26 cellular contexts compared by ENCODE assay signal in genomic region chr11:17633279-17633986, GRCh38.
"Had no signal": no experiment of that assay in that cellular context is flagged by ENCODE, and none has a peak within 500 bp of the region (broad histone marks: within the 10 kb centered on the region; RNA-seq: fewer than 3 reads in every experiment).

No MANE protein-coding gene starts in this region.

- ATAC-seq: effector memory CD8-positive, alpha-beta T cell; right cardiac atrium had no signal

- H3K36me3 Mint-ChIP-seq: activated naive CD8-positive, alpha-beta T cell treated with anti-CD3 and anti-CD28 coated beads for 36 hours; natural killer cell treated with Interleukin-12 subunit alpha and Interleukin-12 subunit beta and Interleukin-15 and Interleukin-18, amount 100 ng/mL, for 72 hours; type B pancreatic cell had no signal

- H3K9me3 Mint-ChIP-seq: activated naive CD8-positive, alpha-beta T cell treated with anti-CD3 and anti-CD28 coated beads for 36 hours; central memory CD8-positive, alpha-beta T cell; effector memory CD8-positive, alpha-beta T cell; natural killer cell treated with Interleukin-12 subunit alpha and Interleukin-12 subunit beta and Interleukin-15 and Interleukin-18, amount 100 ng/mL, for 72 hours; type B pancreatic cell had no signal

- H3K4me3 Mint-ChIP-seq: activated naive CD8-positive, alpha-beta T cell treated with anti-CD3 and anti-CD28 coated beads for 36 hours; central memory CD8-positive, alpha-beta T cell; effector memory CD8-positive, alpha-beta T cell; natural killer cell treated with Interleukin-12 subunit alpha and Interleukin-12 subunit beta and Interleukin-15 and Interleukin-18, amount 100 ng/mL, for 72 hours; type B pancreatic cell had no signal

- H3K4me1 ChIP-seq: breast epithelium, colonic mucosa, esophagus squamous epithelium, gastroesophageal sphincter had no signal

- DNase-seq: activated CD4-positive, alpha-beta T cell treated with anti-CD3 and anti-CD28 coated beads, Interleukin-2, amount 50 U/mL, for 48 hours; activated CD4-positive, CD25-positive, alpha-beta regulatory T cell treated with anti-CD3 and anti-CD28 coated beads, Interleukin-2, amount 50 U/mL, for 72 hours; activated CD8-positive, alpha-beta memory T cell treated with anti-CD3 and anti-CD28 coated beads, Interleukin-2, amount 50 U/mL, for 48 hours; activated naive CD4-positive, alpha-beta T cell treated with Interleukin-2 at 50 U/mL for 16 hours; activated naive CD8-positive, alpha-beta T cell treated with anti-CD3 and anti-CD28 coated beads for 36 hours; activated T-cell treated with anti-CD3 and anti-CD28 coated beads, Interleukin-2, amount 50 U/mL, for 48 hours; amniotic stem cell; colonic mucosa; dorsolateral prefrontal cortex; effector memory CD8-positive, alpha-beta T cell; esophagus squamous epithelium; head of caudate nucleus; hypothalamus; ovary; right cardiac atrium; stimulated activated CD4-positive, alpha-beta T cell treated with anti-CD3 and anti-CD28 coated beads, Interleukin-12 subunit alpha, Interleukin-12 subunit beta, amount 100 ng/mL, for 4 hours; stimulated activated CD4-positive, alpha-beta T cell treated with anti-CD3 and anti-CD28 coated beads, Interleukin-4, amount 100 ng/mL, for 4 hours; SW 1271 had no signal

- H3K4me3 ChIP-seq: breast epithelium, colonic mucosa, dorsolateral prefrontal cortex, esophagus squamous epithelium, gastroesophageal sphincter, ovary had no signal

- H3K4me1 Mint-ChIP-seq: activated naive CD8-positive, alpha-beta T cell treated with anti-CD3 and anti-CD28 coated beads for 36 hours; central memory CD8-positive, alpha-beta T cell had no signal

- H3K27me3 ChIP-seq: breast epithelium, colonic mucosa, ovary had no signal

- FAIRE-seq: islet of Langerhans had no signal

- H3K27ac ChIP-seq: breast epithelium, colonic mucosa, dorsolateral prefrontal cortex, esophagus squamous epithelium, gastroesophageal sphincter, neutrophil, ovary, VCaP had no signal

- H3K9me3 ChIP-seq: breast epithelium, colonic mucosa, esophagus squamous epithelium, gastroesophageal sphincter, neutrophil, ovary had no signal

- H3K36me3 ChIP-seq: breast epithelium, colonic mucosa, esophagus squamous epithelium, gastroesophageal sphincter, neutrophil, ovary had no signal

- H3K27ac Mint-ChIP-seq: activated naive CD8-positive, alpha-beta T cell treated with anti-CD3 and anti-CD28 coated beads for 36 hours; effector memory CD8-positive, alpha-beta T cell; natural killer cell treated with Interleukin-12 subunit alpha and Interleukin-12 subunit beta and Interleukin-15 and Interleukin-18, amount 100 ng/mL, for 72 hours; type B pancreatic cell had no signal
